ENCODE assay signal across 25 cellular contexts in the genomic region with DNA sequence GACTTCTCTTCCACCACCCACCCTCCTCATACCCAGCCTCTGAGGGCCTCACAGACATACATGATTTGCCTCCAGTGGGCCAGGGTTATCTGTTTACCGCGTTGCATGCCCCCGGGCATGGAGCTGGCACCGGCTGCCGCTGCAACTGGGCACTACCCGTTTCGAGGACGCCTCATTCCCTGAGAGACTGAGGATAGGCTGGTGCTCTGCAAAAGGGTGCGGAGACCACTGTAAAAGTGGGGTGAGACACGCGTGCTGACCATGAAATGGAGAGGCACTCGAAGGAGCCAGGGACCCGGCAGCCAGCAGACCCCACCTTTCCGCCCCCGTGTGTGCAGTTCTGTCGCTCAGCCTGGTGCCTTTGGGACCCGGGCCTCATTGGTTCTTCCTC. TPM values are rescaled to one million over a fixed set of nuclear protein-coding genes. Genes with fewer than 3 reads are reported as not detected.
DNase-seq lines count a peak whose midpoint lies in the region; ATAC-seq, FAIRE-seq and TF ChIP-seq lines count a peak whose summit lies in the region.
"Had no signal": no experiment of that assay in that cellular context is flagged by ENCODE, and none has a peak within 500 bp of the region (broad histone marks: within the 10 kb centered on the region; RNA-seq: fewer than 3 reads in every experiment).

No MANE protein-coding gene starts in this region.

- 26% methylated on average over 17 of the region's 17 CpGs for WGBS in GM12878 (ENCODE audit: insufficient coverage, insufficient replicate concordance, low lambda C conversion rate, missing lambda C conversion rate)
- WGBS in sigmoid colon, 2 donors, result 73 to 89% methylated on average over 17 of the region's 17 CpGs

- TSS peak; percentile 91 for BruUV-seq in GM12878 (replicated peaks; lab: Mats Ljungman, UMichigan)

- no peak for FAIRE-seq in GM12878 (lab: Jason Lieb, UNC)
- FAIRE-seq: small intestine had no signal

- DNase-seq in GM06990 (ENCODE audit: extremely low read depth, insufficient read length) (no peak), GM12878 (ENCODE audit: low read depth, low spot score) (no peak), sigmoid colon (peak; percentile 61), glutamatergic neuron (no peak), foreskin fibroblast (no peak)
- DNase-seq: activated CD8-positive, alpha-beta memory T cell treated with anti-CD3 and anti-CD28 coated beads, Interleukin-2, amount 10 ng/mL, durations not matched to agents 7 days and 5 days; central memory CD4-positive, alpha-beta T cell; DMS79; foreskin keratinocyte; NCI-H1417; NCI-H2107; NCI-H510A; stimulated activated CD4-positive, alpha-beta T cell treated with anti-CD3 and anti-CD28 coated beads, Interleukin-2, amount 100 ng/mL, for 24 hours; stimulated activated naive B cell treated with anti-CD40 and anti-IgM and Interleukin-4, amounts not matched to agents 10 μg/mL and 1 μg/mL and 100 μg/mL, for 72 hours; testis had no signal

- CTCF ChIA-PET in GM12878 (lab: Yijun Ruan, JAX), result interaction anchor here (0.8 to 2.2 kb wide), 7 partner anchors 9 to 24 kb away, joined by 3 to 15 read pairs (median 4); partner anchors contain the start of gene WRAP73

- H3K9me3 ChIP-seq in GM12878 (replicated peaks; ENCODE audit: control insufficient read depth, insufficient read depth, low read length) (no peaks in the 10 kb centered on the region), sigmoid colon (no peaks in the 10 kb centered on the region)
- H3K9me3 ChIP-seq: ascending aorta, mucosa of descending colon, prostate gland, testis had no signal

- peaks cover 81% of the 10 kb centered on the region for H3K4me1 ChIP-seq in GM12878 (ENCODE audit: control insufficient read depth, insufficient read depth, low read length)
- peaks cover 0 to 3% (median 0%) of the 10 kb centered on the region in 4 donors for H3K4me1 ChIP-seq in sigmoid colon
- H3K4me1 ChIP-seq: ascending aorta, foreskin keratinocyte, prostate gland, testis had no signal

- in situ Hi-C loops in GM12878 (cut with MboI), result no loop called here

- peak overlapping the region; percentile 50 to 99 (median 90) for H3K4me3 Mint-ChIP-seq in IgD-negative memory B cell
- no peak overlapping the region for H3K4me3 Mint-ChIP-seq in glutamatergic neuron (ENCODE audit: unreplicated experiment)
- H3K4me3 Mint-ChIP-seq: activated naive CD4-positive, alpha-beta T cell treated with anti-CD3 and anti-CD28 coated beads, Interleukin-2, amount 50 U/mL, for 24 hours; activated T-helper 1 cell treated with anti-CD3 and anti-CD28 coated beads, Interleukin-12 subunit alpha, Interleukin-12 subunit beta, Interleukin-2, Interleukin-4 antibody, amounts not matched to agents 30 ng/mL and 10 ng/mL and 1 ng/mL, durations not matched to agents 14 hours and 24 hours and 36 hours had no signal

- peak overlapping the region; percentile 73 for H3K9ac ChIP-seq in GM12878 (ENCODE audit: control insufficient read depth, insufficient read depth, low read length)

- intact Hi-C loops in GM12878 (cut with micrococcal nuclease; ENCODE audit: unreplicated experiment) (no loop called here), sigmoid colon (cut with DNase I) (no loop called here)

- H3K27ac ChIP-seq in GM12878 (ENCODE audit: control insufficient read depth, insufficient read depth), result peak overlapping the region; percentile 93
- H3K27ac ChIP-seq in sigmoid colon, result no peak overlapping the region
- H3K27ac ChIP-seq: ascending aorta, foreskin keratinocyte, hepatocyte, prostate gland, testis had no signal

- peaks cover 76% of the 10 kb centered on the region for H3K79me2 ChIP-seq in GM12878 (ENCODE audit: control insufficient read depth, insufficient read depth, low read length)
- H3K79me2 ChIP-seq: hepatocyte had no signal

- H3K36me3 Mint-ChIP-seq in IgD-negative memory B cell (peaks cover 4% of the 10 kb centered on the region), glutamatergic neuron (ENCODE audit: unreplicated experiment) (no peaks in the 10 kb centered on the region)
- H3K36me3 Mint-ChIP-seq: activated CD8-positive, alpha-beta memory T cell treated with anti-CD3 and anti-CD28 coated beads, Interleukin-2, amount 10 ng/mL, durations not matched to agents 7 days and 5 days; activated naive CD4-positive, alpha-beta T cell treated with anti-CD3 and anti-CD28 coated beads, Interleukin-2, amount 50 U/mL, for 24 hours; stimulated activated naive B cell treated with anti-CD40 and anti-IgM and Interleukin-4, amounts not matched to agents 10 μg/mL and 1 μg/mL and 100 μg/mL, for 72 hours had no signal

- H3K27me3 Mint-ChIP-seq in IgD-negative memory B cell (peaks cover 10% of the 10 kb centered on the region), glutamatergic neuron (ENCODE audit: unreplicated experiment) (peaks cover 9% of the 10 kb centered on the region)
- H3K27me3 Mint-ChIP-seq: activated CD8-positive, alpha-beta memory T cell treated with anti-CD3 and anti-CD28 coated beads, Interleukin-2, amount 10 ng/mL, durations not matched to agents 7 days and 5 days; activated naive CD4-positive, alpha-beta T cell treated with anti-CD3 and anti-CD28 coated beads, Interleukin-2, amount 50 U/mL, for 24 hours had no signal

- POLR2A ChIA-PET in GM12878 (lab: Charles Lee), result interaction anchor here (0.6 to 4.0 kb wide), 6 partner anchors 8 to 1092 kb away, joined by 3 to 65 read pairs (median 8); partner anchors contain the start of genes TP73 and WRAP73

- H3K4me3 ChIP-seq in GM06990 (replicated peaks; ENCODE audit: low read depth, low read length) (peak overlapping the region; percentile 66), GM12878 (peak overlapping the region; percentile 67), sigmoid colon (no peak overlapping the region), foreskin fibroblast (ENCODE audit: low read depth in 1 of 2, low read length in 2 of 2) (no peak overlapping the region)
- H3K4me3 ChIP-seq: ascending aorta, hepatocyte, mucosa of descending colon, prostate gland, testis had no signal

- peak overlapping the region; percentile 73 to 93 (median 73) for H3K27ac Mint-ChIP-seq in IgD-negative memory B cell
- no peak overlapping the region for H3K27ac Mint-ChIP-seq in glutamatergic neuron (ENCODE audit: unreplicated experiment)
- H3K27ac Mint-ChIP-seq: activated CD8-positive, alpha-beta memory T cell treated with anti-CD3 and anti-CD28 coated beads, Interleukin-2, amount 10 ng/mL, durations not matched to agents 7 days and 5 days; activated T-helper 1 cell treated with anti-CD3 and anti-CD28 coated beads, Interleukin-12 subunit alpha, Interleukin-12 subunit beta, Interleukin-2, Interleukin-4 antibody, amounts not matched to agents 30 ng/mL and 10 ng/mL and 1 ng/mL, durations not matched to agents 14 hours and 24 hours and 36 hours had no signal

- SMC1A ChIA-PET in GM12878 (lab: Charles Lee; ENCODE audit: uncharacterized antibody, unreplicated experiment), result interaction anchor here (0.7 to 3.8 kb wide), 5 partner anchors 8 to 25 kb away, joined by 3 to 65 read pairs (median 5); partner anchors contain the start of genes TP73 and WRAP73

- H3K4me2 ChIP-seq in GM12878 (ENCODE audit: control insufficient read depth, insufficient read depth), result peak overlapping the region; percentile 85
- H3K4me2 ChIP-seq: hepatocyte had no signal

- no peaks in the 10 kb centered on the region for H4K20me1 ChIP-seq in GM12878 (ENCODE audit: control insufficient read depth, insufficient read depth)

- no peak for ATAC-seq in GM12878
- no peak for ATAC-seq in HG03520 (IDR thresholded peaks at IDR 0.05; ENCODE audit: unreplicated experiment)
- ATAC-seq: activated CD8-positive, alpha-beta memory T cell treated with anti-CD3 and anti-CD28 coated beads, Interleukin-2, amount 10 ng/mL, durations not matched to agents 7 days and 5 days; foreskin keratinocyte had no signal

- no peak for TF ChIP-seq RAD21 in GM12878 (IDR thresholded peaks at IDR 0.05; ENCODE audit: insufficient read depth, low read depth, low read length)

- TF ChIP-seq EP300 in GM12878 (IDR thresholded peaks at IDR 0.05; ENCODE audit: borderline replicate concordance in 1 of 2, control insufficient read depth in 1 of 2, low read depth in 2 of 2, low read length in 2 of 2) (no peak), sigmoid colon (IDR thresholded peaks at IDR 0.05) (no peak)

- peak; percentile 15; the same call in 1 of the 2 replicates for TF ChIP-seq POLR2A in GM12878 (IDR thresholded peaks at IDR 0.05; ENCODE audit: low read depth, low read length)
- TF ChIP-seq POLR2A in sigmoid colon (IDR thresholded peaks at IDR 0.05), result no peak

- TF ChIP-seq CTCF in GM06990 (IDR thresholded peaks at IDR 0.05; ENCODE audit: insufficient read depth, low read length, poor library complexity, severe bottlenecking), result no peak
- TF ChIP-seq CTCF in GM12878 (IDR thresholded peaks at IDR 0.05 in 2 of 3, conservative IDR thresholded peaks at IDR 0.05 in 1 of 3; ENCODE audit: control insufficient read depth in 2 of 3, extremely low read depth in 1 of 3, insufficient read depth in 1 of 3, low read depth in 3 of 3, low read length in 3 of 3), result no peak
- no peak for TF ChIP-seq CTCF in sigmoid colon (IDR thresholded peaks at IDR 0.05)
- no peak for TF ChIP-seq CTCF in glutamatergic neuron (IDR thresholded peaks at IDR 0.05; ENCODE audit: partially characterized antibody, unreplicated experiment)
- no peak for TF ChIP-seq CTCF in foreskin fibroblast (IDR thresholded peaks at IDR 0.05; ENCODE audit: low read depth, low read length)

- H3K9me3 Mint-ChIP-seq in IgD-negative memory B cell (no peaks in the 10 kb centered on the region), glutamatergic neuron (ENCODE audit: unreplicated experiment) (peaks cover 9% of the 10 kb centered on the region)
- H3K9me3 Mint-ChIP-seq: activated naive CD4-positive, alpha-beta T cell treated with anti-CD3 and anti-CD28 coated beads, Interleukin-2, amount 50 U/mL, for 24 hours; activated T-helper 1 cell treated with anti-CD3 and anti-CD28 coated beads, Interleukin-12 subunit alpha, Interleukin-12 subunit beta, Interleukin-2, Interleukin-4 antibody, amounts not matched to agents 30 ng/mL and 10 ng/mL and 1 ng/mL, durations not matched to agents 14 hours and 24 hours and 36 hours; stimulated activated naive B cell treated with anti-CD40 and anti-IgM and Interleukin-4, amounts not matched to agents 10 μg/mL and 1 μg/mL and 100 μg/mL, for 72 hours had no signal

- H3K4me1 Mint-ChIP-seq in IgD-negative memory B cell, result peaks cover 25 to 39% (median 33%) of the 10 kb centered on the region in 3 donors
- H3K4me1 Mint-ChIP-seq in glutamatergic neuron (ENCODE audit: low read depth, unreplicated experiment), result peaks cover 14% of the 10 kb centered on the region

- H2AFZ ChIP-seq in GM12878 (ENCODE audit: control insufficient read depth, low read depth, low read length), result peak overlapping the region; percentile 40; the same call in 1 of the 2 replicates
- H2AFZ ChIP-seq: hepatocyte had no signal

- H3K27me3 ChIP-seq in GM06990 (replicated peaks; ENCODE audit: control insufficient read depth, insufficient read depth, low read length) (no peaks in the 10 kb centered on the region), GM12878 (replicated peaks in 1 of 2; ENCODE audit: control insufficient read depth in 2 of 2, insufficient read depth in 2 of 2, low read length in 1 of 2) (no peaks in the 10 kb centered on the region), sigmoid colon (peaks cover 7 to 61% (median 39%) of the 10 kb centered on the region in 3 donors)
- H3K27me3 ChIP-seq: ascending aorta, hepatocyte, testis had no signal

- RAD21 ChIA-PET in GM12878 (lab: Charles Lee; ENCODE audit: unreplicated experiment), result interaction anchor here (1.0 to 5.4 kb wide), 6 partner anchors 17 to 131 kb away, joined by 3 to 42 read pairs (median 4); partner anchors contain the start of gene TP73

- H3K36me3 ChIP-seq in GM06990 (ENCODE audit: control insufficient read depth, insufficient read depth, low read length), result no peaks in the 10 kb centered on the region; the same call in none of the 2 replicates
- peaks cover 0 to 12% of the 10 kb centered on the region in 2 experiments; a peak in 2 of 4 replicates for H3K36me3 ChIP-seq in GM12878 (ENCODE audit: control insufficient read depth in 2 of 2, insufficient read depth in 2 of 2, low read length in 1 of 2)
- H3K36me3 ChIP-seq in sigmoid colon, result no peaks in the 10 kb centered on the region
- H3K36me3 ChIP-seq: ascending aorta, prostate gland had no signal

RNA-seq across cellular contexts. Expression of gene TP73, which starts 20.6 kb away (rescaled TPM):
- polyA plus RNA-seq in IgD-negative memory B cell, result 0.88 TPM
- total RNA-seq in GM12878 (2013; cell fraction: nucleolus; rRNA removed), result 89.6 and 102 TPM in 2 replicates
- total RNA-seq in GM12878 (2014; rRNA removed), result 18.6 and 20.4 TPM in 2 replicates
- 7.8 and 8.5 TPM in 2 replicates for total RNA-seq in GM12878 (2014; rRNA removed; fragmentation: Illumina TruSeq; extraction: Trizol)
- total RNA-seq in GM12878 (2021), result 49.6 and 54.2 TPM in 2 replicates
- polyA plus RNA-seq in GM12878 (2011; ENCODE audit: low read depth), result 5.6 TPM
- 3.3 and 6.5 TPM in 2 replicates for polyA plus RNA-seq in GM12878 (2011; rRNA removed)
- 9.1 and 11.1 TPM in 2 replicates for polyA plus RNA-seq in GM12878 (2011; cell fraction: cytosol; rRNA removed)
- 63.3 and 74.6 TPM in 2 replicates for polyA plus RNA-seq in GM12878 (2011; cell fraction: nucleus; rRNA removed)
- 19.5 and 20.0 TPM in 2 replicates for polyA plus RNA-seq in GM12878 (2012)
- polyA plus RNA-seq in GM12878 (2014; fragmentation: Illumina TruSeq; extraction: Trizol), result 3.4 and 9.3 TPM in 2 replicates
- polyA plus RNA-seq in GM12878 (2014; fragmentation: Nextera tagmentation; extraction: Ambion mirVana), result under 1 TPM; 0.08 to 0.22 TPM
- polyA plus RNA-seq in GM12878 (2014; rRNA removed), result 20.4 and 28.7 TPM in 2 replicates
- polyA plus RNA-seq in GM12878 (2016; fragmentation: Nextera tagmentation; extraction: Ambion mirVana), result 10 to 100 TPM; 24.8 to 29.4 TPM
- polyA minus RNA-seq in GM12878 (2011; rRNA and poly(A)+ RNA removed), result 10.9 and 22.2 TPM in 2 replicates
- 13.4 and 15.6 TPM in 2 replicates for polyA minus RNA-seq in GM12878 (2011; cell fraction: cytosol; rRNA and poly(A)+ RNA removed)
- polyA minus RNA-seq in GM12878 (2011; cell fraction: nucleus; rRNA and poly(A)+ RNA removed), result 23.7 and 49.5 TPM in 2 replicates
- total RNA-seq in sigmoid colon, result not detected
- under 1 TPM in 2 of 3 donors, not detected in 1; 0.22 to 0.69 TPM for polyA plus RNA-seq in sigmoid colon
- total RNA-seq in glutamatergic neuron (ENCODE audit: unreplicated experiment), result 13.0 TPM
- total RNA-seq: ascending aorta, epithelial cell of proximal tubule had no signal

RNA-seq across cellular contexts. Expression of gene WRAP73, which starts 23.1 kb away (rescaled TPM):
- polyA plus RNA-seq in IgD-negative memory B cell (29.7 TPM), GM12878 (2011; rRNA removed) (28.7 and 49.1 TPM in 2 replicates), GM12878 (2014; fragmentation: Illumina TruSeq; extraction: Trizol) (13.8 and 46.8 TPM in 2 replicates), GM12878 (2014; fragmentation: Nextera tagmentation; extraction: Ambion mirVana) (1 to 10 TPM; 3.2 to 7.6 TPM), GM12878 (2014; rRNA removed) (65.8 and 72.6 TPM in 2 replicates), GM12878 (2016; fragmentation: Nextera tagmentation; extraction: Ambion mirVana) (10 to 100 TPM; 52.5 to 58.5 TPM), sigmoid colon (10 to 100 TPM; 17.4 to 24.2 (median 18.7) TPM)
- 44.4 and 44.8 TPM in 2 replicates for total RNA-seq in GM12878 (2013; cell fraction: nucleolus; rRNA removed)
- total RNA-seq in GM12878 (2014; rRNA removed) (41.9 and 49.1 TPM in 2 replicates), GM12878 (2014; rRNA removed; fragmentation: Illumina TruSeq; extraction: Trizol) (22.8 and 23.8 TPM in 2 replicates), GM12878 (2021) (37.8 and 44.4 TPM in 2 replicates), sigmoid colon (10 to 100 TPM; 11.4 to 17.2 (median 14.8) TPM), glutamatergic neuron (ENCODE audit: unreplicated experiment) (47.7 TPM)
- polyA plus RNA-seq in GM12878 (2011; ENCODE audit: low read depth), result 10.6 TPM
- 63.6 and 87.5 TPM in 2 replicates for polyA plus RNA-seq in GM12878 (2011; cell fraction: cytosol; rRNA removed)
- 186 and 229 TPM in 2 replicates for polyA plus RNA-seq in GM12878 (2011; cell fraction: nucleus; rRNA removed)
- polyA plus RNA-seq in GM12878 (2012), result 21.0 and 25.2 TPM in 2 replicates
- polyA minus RNA-seq in GM12878 (2011; rRNA and poly(A)+ RNA removed), result 22.7 and 36.0 TPM in 2 replicates
- 15.2 and 22.9 TPM in 2 replicates for polyA minus RNA-seq in GM12878 (2011; cell fraction: cytosol; rRNA and poly(A)+ RNA removed)
- polyA minus RNA-seq in GM12878 (2011; cell fraction: nucleus; rRNA and poly(A)+ RNA removed), result 34.2 and 49.2 TPM in 2 replicates

RNA-seq across cellular contexts. Expression of gene TPRG1L, which starts 48.2 kb away (rescaled TPM):
- polyA plus RNA-seq in IgD-negative memory B cell (37.8 TPM), GM12878 (2011; rRNA removed) (14.6 and 16.5 TPM in 2 replicates), GM12878 (2014; fragmentation: Illumina TruSeq; extraction: Trizol) (12.1 and 12.2 TPM in 2 replicates), GM12878 (2014; fragmentation: Nextera tagmentation; extraction: Ambion mirVana) (1 to 10 TPM; 1.5 to 5.2 TPM), GM12878 (2014; rRNA removed) (10.5 and 11.6 TPM in 2 replicates), GM12878 (2016; fragmentation: Nextera tagmentation; extraction: Ambion mirVana) (1 to 10 TPM; 6.9 to 8.3 TPM), sigmoid colon (100 to 1,000 TPM in 1 of 3 donors, 10 to 100 TPM in 2; 43.6 to 105 (median 85.9) TPM)
- 3.6 and 3.8 TPM in 2 replicates for total RNA-seq in GM12878 (2013; cell fraction: nucleolus; rRNA removed)
- total RNA-seq in GM12878 (2014; rRNA removed) (5.3 and 5.8 TPM in 2 replicates), GM12878 (2014; rRNA removed; fragmentation: Illumina TruSeq; extraction: Trizol) (7.3 and 7.6 TPM in 2 replicates), GM12878 (2021) (9.6 and 10.9 TPM in 2 replicates), sigmoid colon (10 to 100 TPM; 34.9 to 51.8 (median 43.2) TPM), glutamatergic neuron (ENCODE audit: unreplicated experiment) (43.1 TPM)
- 11.2 TPM for polyA plus RNA-seq in GM12878 (2011; ENCODE audit: low read depth)
- 16.9 and 19.2 TPM in 2 replicates for polyA plus RNA-seq in GM12878 (2011; cell fraction: cytosol; rRNA removed)
- 5.5 and 7.1 TPM in 2 replicates for polyA plus RNA-seq in GM12878 (2011; cell fraction: nucleus; rRNA removed)
- 15.3 TPM in 2 replicates for polyA plus RNA-seq in GM12878 (2012)
- 9.4 and 14.6 TPM in 2 replicates for polyA minus RNA-seq in GM12878 (2011; rRNA and poly(A)+ RNA removed)
- 5.7 and 6.7 TPM in 2 replicates for polyA minus RNA-seq in GM12878 (2011; cell fraction: cytosol; rRNA and poly(A)+ RNA removed)
- 1.6 and 3.5 TPM in 2 replicates for polyA minus RNA-seq in GM12878 (2011; cell fraction: nucleus; rRNA and poly(A)+ RNA removed)

Comparison
In these comparisons a context has a peak if more than half of its experiments do, and no peak if none do; other contexts are left out.
1. H3K4me3 ChIP-seq: peak in GM06990 (single experiment) and GM12878 (single experiment); none in sigmoid colon (0 of 4) and foreskin fibroblast (0 of 2).
2. RNA of gene TP73, which starts 20.6 kb away (total RNA-seq): 7.8 to 102 TPM in GM12878 and 13.0 TPM in glutamatergic neuron (single experiment); not detected in sigmoid colon; every median in the first group is over 4 times any median in the second.